6 cellular contexts compared by ENCODE assay signal in genomic region chr3:41460736-41461135, GRCh38.
"Had no signal": no experiment of that assay in that cellular context is flagged by ENCODE, and none has a peak within 500 bp of the region (broad histone marks: within the 10 kb centered on the region; RNA-seq: fewer than 3 reads in every experiment).

No MANE protein-coding gene starts in this region.

- H3K4me3 ChIP-seq: K562 had no signal

- H3K27ac Mint-ChIP-seq: IgD-negative memory B cell had no signal

- H3K27ac ChIP-seq: HL-60 had no signal

- H3K27me3 Mint-ChIP-seq: IgD-negative memory B cell had no signal

- H3K4me3 Mint-ChIP-seq: IgD-negative memory B cell had no signal

- H3K36me3 Mint-ChIP-seq: IgD-negative memory B cell had no signal

- DNase-seq: IMR-90, KBM-7, KG1 had no signal

- H3K4me1 Mint-ChIP-seq: IgD-negative memory B cell had no signal

- H3K9me3 Mint-ChIP-seq: IgD-negative memory B cell had no signal
